Comparison of ENCODE assay signal across 23 cellular contexts in the genomic region with DNA sequence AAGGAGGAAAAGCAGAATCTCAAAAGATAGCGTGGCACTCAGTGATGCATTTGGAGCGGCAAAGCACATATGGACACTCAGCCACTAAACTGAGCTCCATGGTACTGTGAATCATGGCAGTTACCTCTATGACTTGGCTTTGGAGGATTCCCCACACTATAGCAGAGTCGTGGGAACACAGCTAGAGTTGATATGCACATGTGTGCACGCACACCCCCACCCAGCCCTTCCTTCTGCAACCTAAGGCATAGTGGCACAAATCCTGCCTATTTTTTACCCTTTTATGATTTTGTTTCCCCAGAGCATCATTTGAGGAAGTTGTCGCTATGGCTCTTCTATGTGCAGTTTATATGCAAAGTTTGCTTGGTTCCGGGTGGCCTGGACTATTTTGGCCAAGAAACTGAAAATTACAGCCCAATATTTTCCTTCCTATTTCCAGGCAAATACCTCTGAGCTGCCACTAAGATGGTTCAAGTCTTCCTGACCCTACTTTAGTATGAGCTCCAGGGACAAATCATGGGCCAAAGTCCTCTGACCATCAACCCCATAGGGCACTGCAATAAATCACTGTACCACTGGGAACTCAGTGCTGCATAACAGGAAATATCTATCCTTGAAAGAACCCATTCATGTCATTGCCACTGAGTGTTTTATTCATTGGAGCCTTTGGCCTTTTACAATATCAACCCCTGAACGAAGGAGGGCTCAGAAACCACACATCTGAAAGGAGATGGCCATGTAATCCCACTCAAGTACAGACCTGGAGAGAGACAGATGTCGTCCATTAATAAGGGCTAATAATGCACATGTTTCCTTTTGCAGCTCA.
DNase-seq lines count a peak whose midpoint lies in the region; ATAC-seq and TF ChIP-seq lines count a peak whose summit lies in the region.
"Had no signal": no experiment of that assay in that cellular context is flagged by ENCODE, and none has a peak within 500 bp of the region (broad histone marks: within the 10 kb centered on the region; RNA-seq: fewer than 3 reads in every experiment).

No MANE protein-coding gene starts in this region.

- H2BK5ac ChIP-seq in mesenchymal stem cell (ENCODE audit: low read depth, low read length, poor library complexity, severe bottlenecking): no peak overlapping the region

- peaks cover 8 to 20% (median 15%) of the 10 kb centered on the region in 10 experiments; a peak in 19 of 20 replicates for H3K4me1 ChIP-seq in BLaER1 treated with 17β-estradiol and CSF1 and Interleukin-3, amounts not matched to agents 10 nM and 100 nM
- peaks cover 2% of the 10 kb centered on the region for H3K4me1 ChIP-seq in mesenchymal stem cell (ENCODE audit: control insufficient read depth, insufficient read depth, low read depth, low read length)

- DNase-seq in NCI-H82 treated with DMSO at 0.1 percent for 48 hours (lab: John Stamatoyannopoulos, UW; ENCODE audit: unreplicated experiment): peak; percentile 14
- no peak for DNase-seq in mesenchymal stem cell
- DNase-seq in sciatic nerve (ENCODE audit: low spot score): no peak
- no peak for DNase-seq in GM13976 (ENCODE audit: low spot score)
- DNase-seq in stimulated activated naive CD8-positive, alpha-beta T cell treated with anti-CD3 and anti-CD28 coated beads, Interleukin-15, Interleukin-2, amounts not matched to agents 100 U/mL and 50 U/mL, for 24 hours: no peak
- DNase-seq in amygdala (lab: John Stamatoyannopoulos, UW): no peak
- DNase-seq: 8988T; ACHN; BE2C; CD4-positive, CD25-positive, alpha-beta regulatory T cell; H9; IMR-90; KG1; MM.1S; NCI-H2029 treated with DMSO at 0.1 percent for 48 hours; NCI-H2227 treated with DMSO at 0.1 percent for 48 hours; NCI-H510A; NCI-H748 treated with DMSO at 0.1 percent for 48 hours; NK-92 treated with Interleukin-12 subunit alpha and Interleukin-12 subunit beta, amount 100 ng/mL, for 24 hours; SHP77 had no signal

- H3K4me2 ChIP-seq in BLaER1 treated with 17β-estradiol and CSF1 and Interleukin-3, amounts not matched to agents 10 nM and 100 nM: peak overlapping the region in 9 of 11 experiments; percentile 5 to 52 (median 31); a peak in 8 of 22 replicates
- H3K4me2 ChIP-seq in mesenchymal stem cell (ENCODE audit: low read length, poor library complexity, severe bottlenecking): no peak overlapping the region
- H3K4me2 ChIP-seq: GM23338 had no signal

- H3K4me3 ChIP-seq in BLaER1 treated with 17β-estradiol and CSF1 and Interleukin-3, amounts not matched to agents 10 nM and 100 nM: no peak overlapping the region
- no peak overlapping the region for H3K4me3 ChIP-seq in mesenchymal stem cell (ENCODE audit: insufficient read depth in 1 of 2, low read depth in 1 of 2, low read length in 2 of 2)
- H3K4me3 ChIP-seq: GM23338 had no signal

- no peaks in the 10 kb centered on the region for H3K79me1 ChIP-seq in mesenchymal stem cell (replicated peaks; ENCODE audit: low read length, poor library complexity, severe bottlenecking)

- H3K9me3 ChIP-seq in BLaER1 treated with 17β-estradiol and CSF1 and Interleukin-3, amounts not matched to agents 10 nM and 100 nM (replicated peaks in 1 of 11): no peaks in the 10 kb centered on the region; a peak in 1 of 22 replicates
- no peaks in the 10 kb centered on the region for H3K9me3 ChIP-seq in mesenchymal stem cell (ENCODE audit: control insufficient read depth, low read length)
- H3K9me3 ChIP-seq: BE2C had no signal

- peak overlapping the region in 1 of 2 experiments; percentile 49 for H3K14ac ChIP-seq in mesenchymal stem cell (ENCODE audit: low read length in 2 of 2)

- no peak overlapping the region for H2AFZ ChIP-seq in mesenchymal stem cell (ENCODE audit: low read depth, low read length)
- H2AFZ ChIP-seq: GM23338 had no signal

- no peak overlapping the region for H3K4ac ChIP-seq in mesenchymal stem cell (ENCODE audit: low read depth in 1 of 2, low read length in 2 of 2)

- no peak overlapping the region for H2BK12ac ChIP-seq in mesenchymal stem cell (ENCODE audit: low read length in 2 of 2)

- no peak overlapping the region for H3K18ac ChIP-seq in mesenchymal stem cell (ENCODE audit: low read depth in 1 of 2, low read length in 2 of 2)

- no peak overlapping the region for H2BK120ac ChIP-seq in mesenchymal stem cell (ENCODE audit: low read depth, low read length)

- no peak overlapping the region for H3K27ac ChIP-seq in BLaER1 treated with 17β-estradiol and CSF1 and Interleukin-3, amounts not matched to agents 10 nM and 100 nM
- no peak overlapping the region for H3K27ac ChIP-seq in mesenchymal stem cell (ENCODE audit: low read length, poor library complexity, severe bottlenecking)
- H3K27ac ChIP-seq: RWPE1 had no signal

- WGBS in mesenchymal stem cell: 84% methylated on average over 8 of the region's 8 CpGs

- H4K91ac ChIP-seq in mesenchymal stem cell (ENCODE audit: low read length): peak overlapping the region; percentile 15

- no peak overlapping the region for H2BK15ac ChIP-seq in mesenchymal stem cell (ENCODE audit: low read depth, poor library complexity, severe bottlenecking)

- TF ChIP-seq CTCF in GM13976 (IDR thresholded peaks at IDR 0.05; ENCODE audit: borderline replicate concordance, control extremely low read depth, extremely low read depth, insufficient read depth, missing control alignments): no peak

- no peaks in the 10 kb centered on the region for H4K20me1 ChIP-seq in BLaER1 treated with 17β-estradiol and CSF1 and Interleukin-3, amounts not matched to agents 10 nM and 100 nM

- H2AK5ac ChIP-seq in mesenchymal stem cell (ENCODE audit: low read length, severe bottlenecking): no peak overlapping the region

- in situ Hi-C loops in GM13976 (cut with MboI; ENCODE audit: low sequenced_read_pairs, unreplicated experiment): no loop called here

- peak overlapping the region; percentile 16 for H4K8ac ChIP-seq in mesenchymal stem cell (ENCODE audit: low read length)

- no peaks in the 10 kb centered on the region for H3K27me3 ChIP-seq in BLaER1 treated with 17β-estradiol and CSF1 and Interleukin-3, amounts not matched to agents 10 nM and 100 nM
- no peaks in the 10 kb centered on the region for H3K27me3 ChIP-seq in mesenchymal stem cell (ENCODE audit: control insufficient read depth in 1 of 2, insufficient read depth in 1 of 2, low read length in 2 of 2)
- H3K27me3 ChIP-seq: BE2C had no signal

- no peaks in the 10 kb centered on the region for H3K36me3 ChIP-seq in BLaER1 treated with 17β-estradiol and CSF1 and Interleukin-3, amounts not matched to agents 10 nM and 100 nM
- H3K36me3 ChIP-seq in mesenchymal stem cell (ENCODE audit: control insufficient read depth in 1 of 2, insufficient read depth in 2 of 2, low read depth in 1 of 2, low read length in 2 of 2): no peaks in the 10 kb centered on the region
- H3K36me3 ChIP-seq: BE2C had no signal

- H3K23ac ChIP-seq in mesenchymal stem cell (ENCODE audit: low read length in 2 of 2): no peak overlapping the region

- peak; percentile 67 for ATAC-seq in sciatic nerve
- no peak for ATAC-seq in stimulated activated naive CD8-positive, alpha-beta T cell treated with anti-CD3 and anti-CD28 coated beads, Interleukin-15, Interleukin-2, amounts not matched to agents 100 U/mL and 50 U/mL, for 24 hours
- ATAC-seq: GM23338 had no signal

- intact Hi-C loops in sciatic nerve (cut with DNase I): no loop called here

- H3K9ac ChIP-seq in BLaER1 treated with 17β-estradiol and CSF1 and Interleukin-3, amounts not matched to agents 10 nM and 100 nM: no peak overlapping the region
- no peak overlapping the region for H3K9ac ChIP-seq in mesenchymal stem cell (ENCODE audit: low read length)
